In genomic region chr6:158933075-158933474, GRCh38 we compare ENCODE assay signal across 2 cellular contexts.
TF ChIP-seq lines count a peak whose summit lies in the region.

No MANE protein-coding gene starts in this region.

TF ChIP-seq in HepG2, 621 proteins besides CTCF, POLR2A, EP300 and RAD21:
- TF ChIP-seq IRF2 (CRISPR knock-in tag; IDR thresholded peaks at IDR 0.05) (no peak), GPN1 (CRISPR knock-in tag; IDR thresholded peaks at IDR 0.05; ENCODE audit: borderline replicate concordance) (no peak), MAFF (IDR thresholded peaks at IDR 0.05; ENCODE audit: low read depth, low read length) (peak; percentile 33; the same call in 1 of the 2 replicates), NCOA5 (CRISPR knock-in tag; IDR thresholded peaks at IDR 0.05) (no peak), NR1H2 (CRISPR knock-in tag; IDR thresholded peaks at IDR 0.05; ENCODE audit: borderline replicate concordance, low read depth) (no peak), ZSCAN12 (CRISPR knock-in tag; IDR thresholded peaks at IDR 0.05) (no peak), KDM1A (CRISPR knock-in tag; IDR thresholded peaks at IDR 0.05) (no peak), ZNF740 (CRISPR knock-in tag; IDR thresholded peaks at IDR 0.05) (no peak), ZNF280B (CRISPR knock-in tag; IDR thresholded peaks at IDR 0.05; ENCODE audit: borderline replicate concordance) (no peak), MAFK (conservative IDR thresholded peaks at IDR 0.05 in 1 of 2, IDR thresholded peaks at IDR 0.05 in 1 of 2; ENCODE audit: low read length in 2 of 2) (peak; percentile 43 to 63; a peak in 3 of 4 replicates), ZNF138 (CRISPR knock-in tag; IDR thresholded peaks at IDR 0.05; ENCODE audit: low read depth) (no peak)

TF ChIP-seq in K562, 482 proteins besides CTCF, POLR2A, EP300 and RAD21:
- TF ChIP-seq ZZZ3 (IDR thresholded peaks at IDR 0.05), result no peak
- no peak for TF ChIP-seq NELFE (IDR thresholded peaks at IDR 0.05; ENCODE audit: insufficient read depth, insufficient read length)
- TF ChIP-seq SMARCB1 (IDR thresholded peaks at IDR 0.05; ENCODE audit: insufficient read length, low read depth), result no peak
- TF ChIP-seq DMBX1 (CRISPR knock-in tag; IDR thresholded peaks at IDR 0.05; ENCODE audit: borderline replicate concordance), result no peak
- TF ChIP-seq ZFX (CRISPR knock-in tag; IDR thresholded peaks at IDR 0.05), result no peak
- TF ChIP-seq ZNF316 (IDR thresholded peaks at IDR 0.05), result 0 out of 2 replicates have a peak, but pooled peaks have one; percentile 10
- no peak for TF ChIP-seq ZNF445 (CRISPR knock-in tag; IDR thresholded peaks at IDR 0.05; ENCODE audit: low read depth)
- TF ChIP-seq ZNF561 (CRISPR knock-in tag; conservative IDR thresholded peaks at IDR 0.05), result no peak
- peak; percentile 14; the same call in 1 of the 2 replicates for TF ChIP-seq C11orf30 (IDR thresholded peaks at IDR 0.05; ENCODE audit: low read depth)
- TF ChIP-seq RBFOX2 (IDR thresholded peaks at IDR 0.05; ENCODE audit: low read depth, low read length), result no peak
- no peak for TF ChIP-seq MCM5 (IDR thresholded peaks at IDR 0.05; ENCODE audit: low read depth)
- peak; percentile 9 for TF ChIP-seq CBX8 (IDR thresholded peaks at IDR 0.05; ENCODE audit: borderline replicate concordance, extremely low read depth, low read depth, low read length, poor library complexity, severe bottlenecking)
- TF ChIP-seq PTRF (tag; IDR thresholded peaks at IDR 0.05), result no peak
